In the genomic region with DNA sequence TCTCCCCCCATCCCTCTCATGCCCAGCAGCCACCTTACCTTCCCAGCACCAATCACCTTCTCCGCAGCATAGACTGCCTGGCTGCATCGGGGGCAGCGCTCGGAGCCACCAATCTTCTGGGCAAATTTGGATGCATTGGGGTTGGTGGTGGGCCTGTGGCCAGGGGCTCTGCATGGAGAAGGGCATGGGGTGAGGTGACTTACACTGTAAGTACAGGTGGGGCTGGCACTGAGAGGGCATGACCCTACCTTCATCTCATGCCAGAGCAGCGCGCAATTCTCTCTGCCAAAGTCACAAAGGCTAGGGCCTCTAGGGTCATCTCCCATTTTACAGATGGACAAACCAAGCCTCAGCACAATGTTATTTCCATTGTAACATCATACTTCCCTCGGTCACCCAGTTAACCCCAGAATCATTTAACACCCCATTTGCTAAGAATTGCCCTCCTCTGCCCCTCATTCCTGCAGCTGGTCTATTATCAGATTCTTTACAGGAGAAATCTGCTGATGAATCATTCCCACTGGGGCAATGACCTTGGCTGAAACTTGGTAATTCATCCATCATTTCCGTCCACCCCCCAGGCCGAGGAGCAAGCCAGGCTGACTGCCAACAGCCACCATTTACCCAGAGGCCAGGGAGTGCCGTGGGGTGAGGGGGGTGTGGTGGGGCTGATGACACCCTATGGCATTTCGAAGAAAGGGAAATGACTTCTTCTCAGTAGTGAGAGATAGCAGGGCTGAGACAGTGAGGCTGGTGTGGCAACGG, we compare ENCODE assay signal across 9 cellular contexts. TPM values are rescaled to one million over a fixed set of nuclear protein-coding genes. Genes with fewer than 3 reads are reported as not detected.
DNase-seq lines count a peak whose midpoint lies in the region; ATAC-seq and TF ChIP-seq lines count a peak whose summit lies in the region.
"Had no signal": no experiment of that assay in that cellular context is flagged by ENCODE, and none has a peak within 500 bp of the region (broad histone marks: within the 10 kb centered on the region; RNA-seq: fewer than 3 reads in every experiment).

No MANE protein-coding gene starts in this region.

- TF ChIP-seq POLR2A in tibial nerve (IDR thresholded peaks at IDR 0.05): no peak

- TF ChIP-seq CTCF in mammary epithelial cell (conservative IDR thresholded peaks at IDR 0.05 in 1 of 2, IDR thresholded peaks at IDR 0.05 in 1 of 2; ENCODE audit: extremely low read depth in 1 of 2, insufficient read depth in 1 of 2, low read depth in 1 of 2, low read length in 2 of 2) (no peak), tibial nerve (IDR thresholded peaks at IDR 0.05) (no peak)

- intact Hi-C loops in mammary epithelial cell (cut with micrococcal nuclease): loop anchor here (1.0 kb wide), 1 partner anchor 14 kb away; no protein-coding TSS in a partner anchor

- no peaks in the 10 kb centered on the region for H3K27me3 ChIP-seq in mammary epithelial cell (ENCODE audit: insufficient read depth, low read length)
- H3K27me3 ChIP-seq in layer of hippocampus (ENCODE audit: control insufficient read depth, insufficient read depth, low read length): no peaks in the 10 kb centered on the region
- no peaks in the 10 kb centered on the region for H3K27me3 ChIP-seq in tibial nerve

- BruUV-seq in mammary epithelial cell (replicated peaks; lab: Mats Ljungman, UMichigan): no TSS peak

- peaks cover 37% of the 10 kb centered on the region for H3K79me2 ChIP-seq in mammary epithelial cell (ENCODE audit: insufficient read depth, low read length)

- peaks cover 29% of the 10 kb centered on the region for H3K36me3 ChIP-seq in mammary epithelial cell (ENCODE audit: insufficient read depth, low read length)
- peaks cover 5 to 74% (median 8%) of the 10 kb centered on the region in 3 donors for H3K36me3 ChIP-seq in tibial nerve

- ATAC-seq in GM21515 (IDR thresholded peaks at IDR 0.05; ENCODE audit: unreplicated experiment) (no peak), HG03457 (IDR thresholded peaks at IDR 0.05; ENCODE audit: unreplicated experiment) (no peak), HG03521 (IDR thresholded peaks at IDR 0.05; ENCODE audit: unreplicated experiment) (no peak)

- H4K20me1 ChIP-seq in mammary epithelial cell (ENCODE audit: insufficient read depth, low read length): no peaks in the 10 kb centered on the region

- H3K4me2 ChIP-seq in mammary epithelial cell (ENCODE audit: insufficient read depth, low read depth, low read length): peak overlapping the region; percentile 10

- H3K9me3 ChIP-seq in mammary epithelial cell (replicated peaks; ENCODE audit: insufficient read depth, low read length): no peaks in the 10 kb centered on the region
- H3K9me3 ChIP-seq in tibial nerve: no peaks in the 10 kb centered on the region

- 49% methylated on average over 12 of the region's 12 CpGs for WGBS in mammary epithelial cell (ENCODE audit: low coverage, missing lambda C conversion rate)
- WGBS in tibial nerve, 2 donors: 45 to 50% methylated on average over 12 of the region's 12 CpGs

- TF ChIP-seq EP300 in Ishikawa (IDR thresholded peaks at IDR 0.05; ENCODE audit: borderline replicate concordance) (no peak), tibial nerve (IDR thresholded peaks at IDR 0.05) (peak in 1 of 2 donors; percentile 88)

- CTCF ChIA-PET in mammary epithelial cell (lab: Charles Lee; ENCODE audit: low non-redundant PET): interaction anchor here (1.3 kb wide), 1 partner anchor 54 kb away, joined by 3 read pairs; no protein-coding TSS in a partner anchor

- DNase-seq in mammary epithelial cell (peak; percentile 92), tibial nerve (ENCODE audit: low spot score in 2 of 2) (peak in 1 of 2 donors; percentile 61)
- no peak for DNase-seq in stimulated activated CD4-positive, alpha-beta T cell treated with anti-CD3 and anti-CD28 coated beads, Interleukin-15, amount 100 ng/mL, for 24 hours
- DNase-seq: NCI-H2171 treated with DMSO at 0.1 percent for 48 hours had no signal

- dilution Hi-C loops in mammary epithelial cell (cut with HindIII; ENCODE audit: low sequenced_read_pairs): no loop called here

- H2AFZ ChIP-seq in mammary epithelial cell (ENCODE audit: low read depth, low read length): no peak overlapping the region

- H3K4me1 ChIP-seq in mammary epithelial cell (ENCODE audit: insufficient read depth, low read length) (peaks cover 48% of the 10 kb centered on the region), tibial nerve (peaks cover 4 to 86% (median 58%) of the 10 kb centered on the region in 4 donors)

- no peak for TF ChIP-seq RAD21 in Ishikawa (IDR thresholded peaks at IDR 0.05; ENCODE audit: low read depth)

- peak overlapping the region; percentile 40 for H3K9ac ChIP-seq in mammary epithelial cell (ENCODE audit: insufficient read depth, low read length)

- H3K27ac ChIP-seq in mammary epithelial cell (ENCODE audit: insufficient read depth, low read depth, low read length) (peak overlapping the region; percentile 65), layer of hippocampus (ENCODE audit: low read depth, low read length) (peak overlapping the region; percentile 44), tibial nerve (peak overlapping the region; percentile 48 to 98 (median 93))

- H3K4me3 ChIP-seq in mammary epithelial cell (replicated peaks in 1 of 3; ENCODE audit: insufficient read depth in 1 of 3, low read depth in 2 of 3, low read length in 3 of 3) (no peak overlapping the region), tibial nerve (no peak overlapping the region)

- in situ Hi-C loops in mammary epithelial cell (cut with MboI; ENCODE audit: low sequenced_read_pairs in 2 of 2): no loop called here

TF ChIP-seq in Ishikawa, 13 proteins besides CTCF, POLR2A, EP300 and RAD21:
- TF ChIP-seq ZBTB7A (IDR thresholded peaks at IDR 0.05; ENCODE audit: low read depth): no peak
- peak; percentile 41; the same call in 1 of the 2 replicates for TF ChIP-seq NFIC (IDR thresholded peaks at IDR 0.05)

RNA-seq across cellular contexts. Expression of a gene that starts 17.9 kb away (rescaled TPM):
- total RNA-seq in mammary epithelial cell (100 to 1,000 TPM; 145 to 609 TPM), tibial nerve (1,000 to 10,000 TPM in 3 of 4 donors, 100 to 1,000 TPM in 1; 548 to 1,751 (median 1,444) TPM)
- polyA plus RNA-seq in mammary epithelial cell: 231 TPM
- polyA minus RNA-seq in mammary epithelial cell: 209 TPM

RNA-seq across cellular contexts. Expression of a gene that starts 20.0 kb away (rescaled TPM):
- total RNA-seq in mammary epithelial cell (100 to 1,000 TPM; 132 to 205 TPM), tibial nerve (100 to 1,000 TPM; 243 to 301 (median 271) TPM)
- 96.4 TPM for polyA plus RNA-seq in mammary epithelial cell
- polyA minus RNA-seq in mammary epithelial cell: 27.0 TPM

RNA-seq across cellular contexts. Expression of a gene that starts 49.9 kb away (rescaled TPM):
- total RNA-seq in mammary epithelial cell (10 to 100 TPM; 24.3 to 94.2 TPM), tibial nerve (10 to 100 TPM; 22.9 to 49.2 (median 34.2) TPM)
- 48.9 TPM for polyA plus RNA-seq in mammary epithelial cell
- polyA minus RNA-seq in mammary epithelial cell: 177 TPM
